8 cellular contexts compared by ENCODE assay signal in the genomic region with DNA sequence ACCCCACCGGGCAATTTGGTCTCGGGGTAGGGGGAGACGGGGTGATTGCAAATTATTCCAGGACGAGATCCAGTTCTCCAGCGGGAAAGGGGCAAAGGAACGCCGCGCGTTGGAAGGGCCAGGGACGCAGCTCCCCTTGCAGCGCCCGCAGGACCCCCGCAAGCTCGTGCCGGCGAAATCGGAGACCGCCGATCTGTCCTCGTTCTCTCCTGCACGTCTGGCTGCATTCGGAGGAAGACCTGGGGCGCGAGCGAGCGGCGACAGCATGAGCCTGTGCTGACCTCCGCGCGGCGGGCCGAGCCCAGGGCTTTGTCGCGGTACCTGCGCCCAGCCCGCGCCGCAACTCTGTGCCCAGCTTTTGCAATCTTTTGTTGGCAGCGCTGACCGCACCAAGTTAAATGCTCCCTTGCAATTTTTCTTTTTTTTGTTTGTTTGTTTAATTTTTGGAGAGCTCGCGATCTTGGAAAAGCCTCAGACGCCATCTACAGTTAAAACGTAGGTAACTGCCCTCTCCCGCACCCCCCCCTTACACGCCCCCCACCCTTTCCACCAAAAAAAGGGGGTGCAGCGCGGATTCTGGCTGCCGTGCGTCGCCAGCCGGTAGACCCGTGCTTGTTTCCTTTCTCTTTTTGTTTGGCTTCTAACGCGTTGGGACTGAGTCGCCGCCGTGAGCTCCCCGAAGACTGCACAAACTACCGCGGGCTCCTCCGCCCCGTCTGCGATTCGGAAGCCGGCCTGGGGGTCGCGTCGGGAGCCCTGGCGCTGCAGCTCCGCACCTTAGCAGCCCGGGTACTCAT. TPM values are rescaled to one million over a fixed set of nuclear protein-coding genes. Genes with fewer than 3 reads are reported as not detected.
DNase-seq lines count a peak whose midpoint lies in the region; ATAC-seq, FAIRE-seq and TF ChIP-seq lines count a peak whose summit lies in the region.

No MANE protein-coding gene starts in this region.

- CTCF ChIA-PET in AG04449 (lab: Yijun Ruan, JAX), result interaction anchor here (0.7 to 7.2 kb wide), 45 partner anchors 8 to 935 kb away, joined by 3 to 60 read pairs (median 4); no protein-coding TSS in a partner anchor

- no peak for FAIRE-seq in bronchial epithelial cell (lab: Jason Lieb, UNC)

- TF ChIP-seq CTCF in AG04449 (IDR thresholded peaks at IDR 0.05; ENCODE audit: insufficient read depth, low read length, missing control alignments) (peak; percentile 1), bronchial epithelial cell (IDR thresholded peaks at IDR 0.05; ENCODE audit: insufficient read depth, low read length, severe bottlenecking) (no peak)

- H3K27me3 ChIP-seq in bronchial epithelial cell (ENCODE audit: control insufficient read depth, insufficient read depth, low read length), result no peaks in the 10 kb centered on the region

- H3K4me3 ChIP-seq in AG04449 (ENCODE audit: low read depth, low read length), result peak overlapping the region; percentile 86
- peak overlapping the region; percentile 63 for H3K4me3 ChIP-seq in bronchial epithelial cell (ENCODE audit: low read depth, low read length)

- no peak for DNase-seq in AG04449 (ENCODE audit: low read depth, low spot score)
- DNase-seq in NCI-H1417 treated with DMSO at 0.1 percent for 48 hours (lab: John Stamatoyannopoulos, UW), result peak; percentile 52
- DNase-seq in UCSD-AML1 (lab: John Stamatoyannopoulos, UW; ENCODE audit: unreplicated experiment), result peak; percentile 34
- peak; percentile 38 for DNase-seq in bronchial epithelial cell (ENCODE audit: low read depth)
- peak; percentile 74 for DNase-seq in iris pigment epithelial cell (ENCODE audit: low read depth)
- peak; percentile 64 for DNase-seq in stimulated activated CD4-positive, alpha-beta T cell treated with anti-CD3 and anti-CD28 coated beads, Interleukin-15, amount 100 ng/mL, for 24 hours

- H3K36me3 ChIP-seq in bronchial epithelial cell (ENCODE audit: control insufficient read depth, insufficient read depth, low read length), result no peaks in the 10 kb centered on the region

- ATAC-seq in GM19372 (IDR thresholded peaks at IDR 0.05; ENCODE audit: low read depth, unreplicated experiment) (peak; percentile 37), GM21786 (IDR thresholded peaks at IDR 0.05; ENCODE audit: unreplicated experiment) (no peak)

- POLR2A ChIA-PET in AG04449 (lab: Yijun Ruan, JAX), result interaction anchor here (0.6 to 3.0 kb wide), 10 partner anchors 15 to 888 kb away, joined by 3 to 14 read pairs (median 4); no protein-coding TSS in a partner anchor

RNA-seq across cellular contexts. Expression of gene TRIB2, which starts 0.7 kb away (rescaled TPM):
- total RNA-seq in bronchial epithelial cell, result 6.5 and 7.6 TPM in 2 replicates
